9 cellular contexts compared by ENCODE assay signal in the genomic region with DNA sequence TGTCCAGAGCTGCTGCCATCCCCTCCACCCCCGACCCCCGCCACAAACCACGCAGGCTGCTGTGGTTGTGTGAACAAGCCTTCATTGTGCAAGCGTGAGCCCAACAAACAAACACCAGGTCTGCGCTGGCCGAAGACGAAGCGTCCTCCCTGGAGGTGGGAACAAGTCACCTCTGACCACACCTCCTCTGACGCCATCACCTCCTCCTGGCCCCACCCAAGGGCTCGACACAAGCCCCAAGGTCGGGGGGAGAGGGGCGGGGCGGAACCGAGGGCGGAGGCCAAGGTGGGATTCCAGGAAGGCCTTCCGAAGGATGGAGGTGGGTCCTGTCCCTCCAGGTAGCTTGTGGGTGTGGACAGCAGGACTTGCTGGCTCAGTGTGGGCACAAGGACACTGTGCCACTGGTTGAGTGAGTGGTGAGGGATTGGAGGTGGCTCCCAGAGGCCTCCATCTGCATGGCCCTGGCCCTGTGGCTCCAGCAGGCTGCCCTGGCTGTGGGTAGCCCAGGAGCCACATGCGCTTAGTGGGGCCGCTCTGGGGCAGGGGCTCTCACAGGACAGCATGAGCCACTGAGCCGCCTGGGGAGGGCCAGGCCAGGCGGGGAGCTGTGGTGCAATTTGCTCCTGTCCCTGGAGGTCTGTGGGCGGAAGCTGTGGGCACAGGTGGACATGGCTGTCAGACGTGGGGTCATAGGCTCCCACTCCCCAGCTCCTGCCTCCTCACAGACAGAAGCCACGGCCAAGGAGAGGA. TPM values are rescaled to one million over a fixed set of nuclear protein-coding genes. Genes with fewer than 3 reads are reported as not detected.
A peak's percentile ranks its signal among the peaks of the same experiment; 100 is the strongest.
DNase-seq lines count a peak whose midpoint lies in the region; ATAC-seq and TF ChIP-seq lines count a peak whose summit lies in the region.
"Had no signal": no experiment of that assay in that cellular context is flagged by ENCODE, and none has a peak within 500 bp of the region (broad histone marks: within the 10 kb centered on the region; RNA-seq: fewer than 3 reads in every experiment).

No MANE protein-coding gene starts in this region.

- H3K27me3 ChIP-seq in mesendoderm (ENCODE audit: insufficient read depth, low read length, poor library complexity) (no peaks in the 10 kb centered on the region), vagina (no peaks in the 10 kb centered on the region)

- H3K4ac ChIP-seq in mesendoderm (ENCODE audit: low read depth, low read length) = peak overlapping the region; percentile 66

- no peak overlapping the region for H3K4me3 ChIP-seq in choroid plexus epithelial cell (ENCODE audit: low read depth, low read length)
- no peak overlapping the region for H3K4me3 ChIP-seq in mesendoderm (ENCODE audit: low read length)
- H3K4me3 ChIP-seq in vagina = no peak overlapping the region

- CTCF ChIA-PET in GM10248 (lab: Yijun Ruan, JAX) = interaction anchor here (1.1 to 3.7 kb wide), 6 partner anchors 10 to 48 kb away, joined by 3 to 28 read pairs (median 10); no protein-coding TSS in a partner anchor

- POLR2A ChIA-PET in GM10248 (lab: Yijun Ruan, JAX) = interaction anchor here (0.6 kb wide), 1 partner anchor 245 kb away, joined by 3 read pairs; no protein-coding TSS in a partner anchor

- TF ChIP-seq CTCF in choroid plexus epithelial cell (conservative IDR thresholded peaks at IDR 0.05; ENCODE audit: low read depth, low read length) = no peak
- no peak for TF ChIP-seq CTCF in vagina (IDR thresholded peaks at IDR 0.05)
- no peak for TF ChIP-seq CTCF in GM10248 (IDR thresholded peaks at IDR 0.05; ENCODE audit: control extremely low read depth, extremely low read depth, low read depth, missing control alignments)

- no peak overlapping the region for H2BK120ac ChIP-seq in mesendoderm (ENCODE audit: low read depth, low read length)

- intact Hi-C loops in cardiac septum (cut with DNase I) (no loop called here), Right ventricle myocardium superior (cut with DNase I) (loop anchor here (5.0 kb wide), 1 partner anchor 39 kb away; a partner anchor contains a TSS), vagina (cut with DNase I) (no loop called here)

- H2BK15ac ChIP-seq in mesendoderm (replicated peaks; ENCODE audit: low read depth) = no peak overlapping the region

- H4K5ac ChIP-seq in mesendoderm (ENCODE audit: low read length) = no peak overlapping the region

- H3K4me2 ChIP-seq in mesendoderm (ENCODE audit: low read length) = peak overlapping the region; percentile 69

- H3K79me2 ChIP-seq in mesendoderm (ENCODE audit: control insufficient read depth, insufficient read depth, low read length) = no peaks in the 10 kb centered on the region

- peak overlapping the region; percentile 97 for H2BK5ac ChIP-seq in mesendoderm (ENCODE audit: low read length)

- H3K4me1 ChIP-seq in mesendoderm (ENCODE audit: control insufficient read depth, low read depth, low read length) (peaks cover 11% of the 10 kb centered on the region), vagina (peaks cover 32% of the 10 kb centered on the region)

- peak overlapping the region; percentile 76 for H3K18ac ChIP-seq in mesendoderm (ENCODE audit: low read length)

- peak overlapping the region; percentile 97 for H3K56ac ChIP-seq in mesendoderm (ENCODE audit: low read length)

- H2AK5ac ChIP-seq in mesendoderm (ENCODE audit: low read length) = peak overlapping the region; percentile 65

- DNase-seq in cardiac septum (ENCODE audit: low spot score) = peak; percentile 93
- DNase-seq in Right ventricle myocardium superior = no peak
- peak; percentile 23 for DNase-seq in choroid plexus epithelial cell (ENCODE audit: low read depth)
- DNase-seq in mesendoderm = peak; percentile 93
- no peak for DNase-seq in vagina (ENCODE audit: extremely low spot score in 2 of 2)
- DNase-seq in GM10248 (ENCODE audit: extremely low spot score) = no peak
- no peak for DNase-seq in nucleus accumbens (lab: John Stamatoyannopoulos, UW)

- no CpG with 5 or more reads among the region's 23 CpGs for WGBS in mesendoderm (ENCODE audit: extremely low coverage, insufficient coverage, low lambda C conversion rate)

- H3K79me1 ChIP-seq in mesendoderm (ENCODE audit: low read length) = no peaks in the 10 kb centered on the region

- no peaks in the 10 kb centered on the region for H3K36me3 ChIP-seq in mesendoderm (ENCODE audit: control insufficient read depth, insufficient read depth, low read length)
- H3K36me3 ChIP-seq in vagina = no peaks in the 10 kb centered on the region

- ATAC-seq in Right ventricle myocardium superior (ENCODE audit: poor library complexity) (no peak), GM18873 (IDR thresholded peaks at IDR 0.05; ENCODE audit: low FRiP score, unreplicated experiment) (no peak)

- H3K27ac ChIP-seq in mesendoderm (ENCODE audit: low read depth, low read length) (peak overlapping the region; percentile 64), vagina (peak overlapping the region; percentile 87)

- no peaks in the 10 kb centered on the region for H3K9me3 ChIP-seq in vagina

- TF ChIP-seq POLR2A in vagina (IDR thresholded peaks at IDR 0.05) = no peak

- H3K9ac ChIP-seq in mesendoderm (ENCODE audit: low read length) = peak overlapping the region; percentile 72

- H4K8ac ChIP-seq in mesendoderm (ENCODE audit: low read depth, low read length) = no peak overlapping the region

- H3K23ac ChIP-seq in mesendoderm (ENCODE audit: low read length) = peak overlapping the region; percentile 85

RNA-seq across cellular contexts. Expression of a gene that starts 7.4 kb away (rescaled TPM):
- total RNA-seq in cardiac septum = 0.19 TPM
- not detected for total RNA-seq in Right ventricle myocardium superior
- polyA plus RNA-seq in mesendoderm (2013, experiment 1 of 2) = 0.03 TPM
- 0.04 TPM for polyA plus RNA-seq in mesendoderm (2013, experiment 2 of 2)
- total RNA-seq in vagina = not detected
- total RNA-seq: Calu3 had no signal

RNA-seq across cellular contexts. Expression of a gene that starts 36.8 kb away (rescaled TPM):
- total RNA-seq in cardiac septum = 207 TPM
- 237 TPM for total RNA-seq in Right ventricle myocardium superior
- polyA plus RNA-seq in mesendoderm (2013, experiment 1 of 2) = 5.0 TPM
- polyA plus RNA-seq in mesendoderm (2013, experiment 2 of 2) = 5.2 TPM
- 44.2 TPM for total RNA-seq in vagina

Comparison
In these comparisons a context has a peak if more than half of its experiments do, and no peak if none do; other contexts are left out.
1. DNase-seq: peak in cardiac septum (single experiment), choroid plexus epithelial cell (single experiment) and mesendoderm (single experiment); none in Right ventricle myocardium superior (single experiment), vagina (0 of 2), GM10248 (single experiment) and nucleus accumbens (0 of 56).